12 cellular contexts compared by ENCODE assay signal in the genomic region with DNA sequence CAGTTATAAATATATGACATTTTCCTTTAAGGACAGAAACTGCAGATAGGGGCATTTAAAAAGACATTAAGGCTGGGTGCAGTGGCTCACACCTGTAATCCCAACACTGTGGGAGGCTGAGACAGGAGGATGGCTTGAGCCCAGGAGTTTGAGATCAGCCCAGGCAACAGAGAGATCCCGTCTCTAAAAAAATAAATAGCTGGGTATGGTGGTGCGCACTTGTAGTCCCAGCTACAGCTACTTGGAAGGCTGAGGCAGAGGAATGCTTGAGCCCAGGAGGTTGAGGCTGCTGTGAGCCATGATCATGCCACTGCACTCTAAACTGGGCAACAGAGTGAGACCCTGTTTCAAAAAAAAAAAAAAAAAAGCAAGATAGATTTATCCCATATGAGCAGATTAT.
DNase-seq lines count a peak whose midpoint lies in the region; ATAC-seq and TF ChIP-seq lines count a peak whose summit lies in the region.
"Had no signal": no experiment of that assay in that cellular context is flagged by ENCODE, and none has a peak within 500 bp of the region (broad histone marks: within the 10 kb centered on the region; RNA-seq: fewer than 3 reads in every experiment).

No MANE protein-coding gene starts in this region.

- H3K27me3 ChIP-seq in right cardiac atrium (ENCODE audit: control insufficient read depth, insufficient read depth): no peaks in the 10 kb centered on the region
- H3K27me3 ChIP-seq in osteoblast (ENCODE audit: insufficient read depth, low read length): no peaks in the 10 kb centered on the region
- H3K27me3 ChIP-seq in uterus: no peaks in the 10 kb centered on the region

- TF ChIP-seq CTCF in coronary artery (IDR thresholded peaks at IDR 0.05) (no peak), osteoblast (IDR thresholded peaks at IDR 0.05; ENCODE audit: extremely low read depth, low read depth, low read length) (no peak), uterus (IDR thresholded peaks at IDR 0.05) (no peak), omental fat pad (IDR thresholded peaks at IDR 0.05) (no peak), GM13977 (IDR thresholded peaks at IDR 0.05; ENCODE audit: extremely low read depth, insufficient read depth, missing control alignments) (no peak)

- H3K27ac ChIP-seq in right cardiac atrium (ENCODE audit: low read length) (peak overlapping the region; percentile 70), coronary artery (peak overlapping the region; percentile 85 to 95), osteoblast (ENCODE audit: low read depth, low read length) (peak overlapping the region; percentile 98), uterus (peak overlapping the region; percentile 87 to 88)

- intact Hi-C loops in right cardiac atrium (cut with DNase I): no loop called here
- intact Hi-C loops in Right ventricle myocardium superior (cut with DNase I): loop anchor here (5.0 kb wide), 1 partner anchor 45 kb away; no protein-coding TSS in a partner anchor
- intact Hi-C loops in uterus (cut with DNase I; ENCODE audit: low total_unique reads): no loop called here

- H2AFZ ChIP-seq in osteoblast (ENCODE audit: low read length): no peak overlapping the region

- in situ Hi-C loops in GM13977 (cut with MboI; ENCODE audit: low pct_unique_long_range_greater_than_20kb, low sequenced_read_pairs, unreplicated experiment): no loop called here

- H3K4me1 ChIP-seq in right cardiac atrium (ENCODE audit: control insufficient read depth, insufficient read depth, low read length): peaks cover 11% of the 10 kb centered on the region
- peaks cover 63% of the 10 kb centered on the region for H3K4me1 ChIP-seq in osteoblast (ENCODE audit: insufficient read depth, low read length)
- peaks cover 10 to 12% of the 10 kb centered on the region in 2 donors for H3K4me1 ChIP-seq in uterus

- no peak for TF ChIP-seq POLR2A in uterus (IDR thresholded peaks at IDR 0.05)

- no peak for DNase-seq in right cardiac atrium
- no peak for DNase-seq in Right ventricle myocardium superior
- no peak for DNase-seq in coronary artery (ENCODE audit: low spot score)
- no peak for DNase-seq in osteoblast (ENCODE audit: insufficient read length, low spot score, missing footprints)
- DNase-seq in uterus: no peak
- DNase-seq in omental fat pad (ENCODE audit: low spot score): no peak
- DNase-seq in GM13977 (ENCODE audit: low spot score): no peak
- DNase-seq: AML-193, NCI-H2107, nephron progenitor cell had no signal

- no peaks in the 10 kb centered on the region for H3K79me2 ChIP-seq in osteoblast (ENCODE audit: insufficient read depth, low read length)

- H3K4me3 ChIP-seq in right cardiac atrium (ENCODE audit: low read length) (no peak overlapping the region), coronary artery (no peak overlapping the region), osteoblast (ENCODE audit: insufficient read depth, low read length) (no peak overlapping the region), uterus (no peak overlapping the region)

- H4K20me1 ChIP-seq in osteoblast (ENCODE audit: insufficient read depth, low read length): no peaks in the 10 kb centered on the region

- peak overlapping the region; percentile 37 for H3K4me2 ChIP-seq in osteoblast (ENCODE audit: insufficient read depth, low read length)

- 68% methylated on average over 2 of the region's 2 CpGs for WGBS in right cardiac atrium

- no peaks in the 10 kb centered on the region for H3K9me3 ChIP-seq in right cardiac atrium (ENCODE audit: control insufficient read depth, low read length)
- H3K9me3 ChIP-seq in osteoblast (ENCODE audit: low read depth, low read length): no peaks in the 10 kb centered on the region
- H3K9me3 ChIP-seq in uterus: no peaks in the 10 kb centered on the region

- no peaks in the 10 kb centered on the region for H3K36me3 ChIP-seq in osteoblast (ENCODE audit: insufficient read depth, low read length)
- no peaks in the 10 kb centered on the region for H3K36me3 ChIP-seq in uterus

- ATAC-seq in right cardiac atrium: no peak
- no peak for ATAC-seq in Right ventricle myocardium superior (ENCODE audit: poor library complexity)
- ATAC-seq in HG03097 (IDR thresholded peaks at IDR 0.05; ENCODE audit: low FRiP score, unreplicated experiment): no peak
- no peak for ATAC-seq in omental fat pad (ENCODE audit: low FRiP score)
- ATAC-seq: activated CD4-positive, CD25-positive, alpha-beta regulatory T cell treated with anti-CD3 and anti-CD28 coated beads, Interleukin-2, amount 50 U/mL, for 24 hours had no signal
